ENCODE assay signal across 14 cellular contexts in the genomic region with DNA sequence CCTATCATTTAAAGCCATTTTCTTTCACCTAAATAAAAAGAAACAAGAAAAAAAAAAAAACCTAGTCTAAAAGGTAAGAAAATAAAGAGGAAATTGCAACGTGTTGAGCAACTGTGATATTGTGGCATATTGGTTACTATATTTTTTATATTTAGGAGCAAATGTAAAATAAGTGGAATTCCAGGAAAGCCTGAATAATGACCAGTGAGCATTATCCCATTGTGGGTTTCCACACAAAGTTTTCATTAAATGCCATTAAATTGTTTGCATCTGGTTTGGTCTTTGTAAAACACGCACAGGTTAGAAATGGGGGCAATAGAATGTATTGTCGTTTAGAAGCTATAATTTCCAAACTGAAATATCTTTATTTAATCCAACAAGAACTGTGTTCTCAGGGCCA.
DNase-seq lines count a peak whose midpoint lies in the region; ATAC-seq and TF ChIP-seq lines count a peak whose summit lies in the region.
"Had no signal": no experiment of that assay in that cellular context is flagged by ENCODE, and none has a peak within 500 bp of the region (broad histone marks: within the 10 kb centered on the region; RNA-seq: fewer than 3 reads in every experiment).

No MANE protein-coding gene starts in this region.

- no peaks in the 10 kb centered on the region for H3K9me3 ChIP-seq in neuron (ENCODE audit: low read length)

- H3K4me1 ChIP-seq in neuron (ENCODE audit: insufficient read depth, low read length), result no peaks in the 10 kb centered on the region

- H3K27me3 ChIP-seq in neuron (ENCODE audit: insufficient read depth, low read length), result no peaks in the 10 kb centered on the region

- H3K36me3 ChIP-seq in neuron (ENCODE audit: insufficient read depth, low read length), result no peaks in the 10 kb centered on the region

- H3K4me3 ChIP-seq in astrocyte of the cerebellum (ENCODE audit: low read depth, low read length) (no peak overlapping the region), neuron (ENCODE audit: low read length) (no peak overlapping the region)

- no peak for ATAC-seq in GM19351 (IDR thresholded peaks at IDR 0.05; ENCODE audit: unreplicated experiment)
- ATAC-seq: PC-3 had no signal

- DNase-seq in EL, result peak; percentile 14
- DNase-seq in NCI-H1930 (lab: John Stamatoyannopoulos, UW), result peak; percentile 68 to 70
- DNase-seq in astrocyte of the cerebellum (ENCODE audit: low read depth), result peak; percentile 18
- no peak for DNase-seq in NAMALWA (ENCODE audit: low spot score)
- no peak for DNase-seq in GF-D8 (lab: John Stamatoyannopoulos, UW)
- no peak for DNase-seq in AG08396 (ENCODE audit: low spot score)
- DNase-seq: ACHN, COR-L47, DMS53, NCI-H2081 treated with DMSO at 0.1 percent for 48 hours, NCI-H345, PC-3 had no signal

- in situ Hi-C loops in astrocyte of the cerebellum (cut with HindIII; ENCODE audit: low sequenced_read_pairs), result no loop called here

- H2AFZ ChIP-seq in neuron (ENCODE audit: low read depth, low read length), result peak overlapping the region; percentile 47

- TF ChIP-seq CTCF in astrocyte of the cerebellum (IDR thresholded peaks at IDR 0.05; ENCODE audit: low read depth, low read length, missing control alignments), result no peak

Comparison
In these comparisons a context has a peak if more than half of its experiments do, and no peak if none do; other contexts are left out.
1. DNase-seq: peak in EL (single experiment), NCI-H1930 (2 of 2) and astrocyte of the cerebellum (single experiment); none in NAMALWA (single experiment), GF-D8 (single experiment) and AG08396 (single experiment).